ENCODE assay signal across 7 cellular contexts in genomic region chr9:93119953-93120845, GRCh38. TPM values are rescaled to one million over a fixed set of nuclear protein-coding genes. Genes with fewer than 3 reads are reported as not detected.
A peak's percentile ranks its signal among the peaks of the same experiment; 100 is the strongest.
DNase-seq lines count a peak whose midpoint lies in the region; ATAC-seq and TF ChIP-seq lines count a peak whose summit lies in the region.

No MANE protein-coding gene starts in this region.

- peak; percentile 96 to 98 for ATAC-seq in natural killer cell treated with Interleukin-12 subunit alpha and Interleukin-12 subunit beta and Interleukin-15 and Interleukin-18, amount 100 ng/mL, for 72 hours

- H3K9me3 ChIP-seq in GM23248 (ENCODE audit: low read depth): no peaks in the 10 kb centered on the region

- H3K9ac ChIP-seq in GM23248: peak overlapping the region; percentile 34

- peak overlapping the region; percentile 62 for H3K4me3 Mint-ChIP-seq in natural killer cell treated with Interleukin-12 subunit alpha and Interleukin-12 subunit beta and Interleukin-15 and Interleukin-18, amount 100 ng/mL, for 72 hours

- H3K27me3 Mint-ChIP-seq in natural killer cell treated with Interleukin-12 subunit alpha and Interleukin-12 subunit beta and Interleukin-15 and Interleukin-18, amount 100 ng/mL, for 72 hours: no peaks in the 10 kb centered on the region

- TF ChIP-seq CTCF in GM12874 (IDR thresholded peaks at IDR 0.05; ENCODE audit: insufficient read depth, low read depth, low read length) (peak; percentile 55), fibroblast of mammary gland (conservative IDR thresholded peaks at IDR 0.05; ENCODE audit: control insufficient read depth, insufficient read depth, low read depth, low read length) (peak; percentile 38)

- H3K4me3 ChIP-seq in GM23248 (no peak overlapping the region), fibroblast of mammary gland (ENCODE audit: control insufficient read depth, low read depth, low read length) (no peak overlapping the region)

- H3K4me2 ChIP-seq in GM23248 (ENCODE audit: unreplicated experiment): no peak overlapping the region

- H3K9me2 ChIP-seq in GM23248 (ENCODE audit: insufficient read depth): no peaks in the 10 kb centered on the region

- H4K20me1 ChIP-seq in GM23248 (ENCODE audit: insufficient read depth): no peaks in the 10 kb centered on the region

- H3K27me3 ChIP-seq in GM23248 (replicated peaks; ENCODE audit: insufficient read depth): no peaks in the 10 kb centered on the region

- in situ Hi-C loops in GM23248 (cut with MboI): no loop called here

- H3K4me1 ChIP-seq in GM23248 (ENCODE audit: insufficient read depth): peaks cover 15% of the 10 kb centered on the region

- H3K27ac Mint-ChIP-seq in natural killer cell treated with Interleukin-12 subunit alpha and Interleukin-12 subunit beta and Interleukin-15 and Interleukin-18, amount 100 ng/mL, for 72 hours: peak overlapping the region; percentile 81 to 92

- H3K27ac ChIP-seq in GM23248: peak overlapping the region; percentile 54

- DNase-seq in GM23248 (peak; percentile 95), Kasumi-1 (lab: John Stamatoyannopoulos, UW) (peak; percentile 78 to 88), fibroblast of mammary gland (ENCODE audit: low read depth) (peak; percentile 94)
- peak; percentile 54 for DNase-seq in activated CD4-positive, CD25-positive, alpha-beta regulatory T cell treated with anti-CD3 and anti-CD28 coated beads, Interleukin-2, amount 50 U/mL, for 72 hours
- peak; percentile 93 for DNase-seq in natural killer cell treated with Interleukin-12 subunit alpha and Interleukin-12 subunit beta and Interleukin-15 and Interleukin-18, amount 100 ng/mL, for 72 hours (ENCODE audit: low spot score)
- DNase-seq in NK-92 treated with Interleukin-12 subunit alpha and Interleukin-12 subunit beta, amount 100 ng/mL, for 24 hours (lab: John Stamatoyannopoulos, UW): no peak

- peak overlapping the region; percentile 62 for H2AFZ ChIP-seq in GM23248

- no peaks in the 10 kb centered on the region for H3K36me3 ChIP-seq in GM23248 (ENCODE audit: low read depth)

- H3K4me1 Mint-ChIP-seq in natural killer cell treated with Interleukin-12 subunit alpha and Interleukin-12 subunit beta and Interleukin-15 and Interleukin-18, amount 100 ng/mL, for 72 hours (ENCODE audit: low read depth in 2 of 2): peaks cover 23 to 30% of the 10 kb centered on the region in 2 donors

- H3K9me3 Mint-ChIP-seq in natural killer cell treated with Interleukin-12 subunit alpha and Interleukin-12 subunit beta and Interleukin-15 and Interleukin-18, amount 100 ng/mL, for 72 hours: no peaks in the 10 kb centered on the region

- H3F3A ChIP-seq in GM23248 (ENCODE audit: insufficient read depth): no peaks in the 10 kb centered on the region

- H3K36me3 Mint-ChIP-seq in natural killer cell treated with Interleukin-12 subunit alpha and Interleukin-12 subunit beta and Interleukin-15 and Interleukin-18, amount 100 ng/mL, for 72 hours: no peaks in the 10 kb centered on the region

- H3K79me2 ChIP-seq in GM23248 (ENCODE audit: insufficient read depth): no peaks in the 10 kb centered on the region

- 37 to 38% methylated on average over 20 to 23 of the region's 23 CpGs for WGBS in GM23248 (ENCODE audit: low coverage in 1 of 2, low lambda C conversion rate in 2 of 2, missing lambda C conversion rate in 2 of 2), 2 experiments

RNA-seq across cellular contexts. Expression of gene NINJ1, which starts 13.9 kb away (rescaled TPM):
- 19.1 and 24.9 TPM in 2 replicates for total RNA-seq in GM23248 (2014; rRNA removed; shearing (Covaris generic))
- 42.9 and 44.2 TPM in 2 replicates for polyA plus RNA-seq in GM23248 (2016; fragmentation: Nextera tagmentation; extraction: Ambion mirVana)
- 10 to 100 TPM; 20.1 to 21.9 TPM for total RNA-seq in natural killer cell treated with Interleukin-12 subunit alpha and Interleukin-12 subunit beta and Interleukin-15 and Interleukin-18, amount 100 ng/mL, for 72 hours

RNA-seq across cellular contexts. Expression of gene CARD19, which starts 24.2 kb away (rescaled TPM):
- 48.8 and 54.1 TPM in 2 replicates for total RNA-seq in GM23248 (2014; rRNA removed; shearing (Covaris generic))
- polyA plus RNA-seq in GM23248 (2016; fragmentation: Nextera tagmentation; extraction: Ambion mirVana): 58.6 and 69.5 TPM in 2 replicates
- total RNA-seq in natural killer cell treated with Interleukin-12 subunit alpha and Interleukin-12 subunit beta and Interleukin-15 and Interleukin-18, amount 100 ng/mL, for 72 hours: 10 to 100 TPM; 21.7 to 23.4 TPM
